11 cellular contexts compared by ENCODE assay signal in the genomic region with DNA sequence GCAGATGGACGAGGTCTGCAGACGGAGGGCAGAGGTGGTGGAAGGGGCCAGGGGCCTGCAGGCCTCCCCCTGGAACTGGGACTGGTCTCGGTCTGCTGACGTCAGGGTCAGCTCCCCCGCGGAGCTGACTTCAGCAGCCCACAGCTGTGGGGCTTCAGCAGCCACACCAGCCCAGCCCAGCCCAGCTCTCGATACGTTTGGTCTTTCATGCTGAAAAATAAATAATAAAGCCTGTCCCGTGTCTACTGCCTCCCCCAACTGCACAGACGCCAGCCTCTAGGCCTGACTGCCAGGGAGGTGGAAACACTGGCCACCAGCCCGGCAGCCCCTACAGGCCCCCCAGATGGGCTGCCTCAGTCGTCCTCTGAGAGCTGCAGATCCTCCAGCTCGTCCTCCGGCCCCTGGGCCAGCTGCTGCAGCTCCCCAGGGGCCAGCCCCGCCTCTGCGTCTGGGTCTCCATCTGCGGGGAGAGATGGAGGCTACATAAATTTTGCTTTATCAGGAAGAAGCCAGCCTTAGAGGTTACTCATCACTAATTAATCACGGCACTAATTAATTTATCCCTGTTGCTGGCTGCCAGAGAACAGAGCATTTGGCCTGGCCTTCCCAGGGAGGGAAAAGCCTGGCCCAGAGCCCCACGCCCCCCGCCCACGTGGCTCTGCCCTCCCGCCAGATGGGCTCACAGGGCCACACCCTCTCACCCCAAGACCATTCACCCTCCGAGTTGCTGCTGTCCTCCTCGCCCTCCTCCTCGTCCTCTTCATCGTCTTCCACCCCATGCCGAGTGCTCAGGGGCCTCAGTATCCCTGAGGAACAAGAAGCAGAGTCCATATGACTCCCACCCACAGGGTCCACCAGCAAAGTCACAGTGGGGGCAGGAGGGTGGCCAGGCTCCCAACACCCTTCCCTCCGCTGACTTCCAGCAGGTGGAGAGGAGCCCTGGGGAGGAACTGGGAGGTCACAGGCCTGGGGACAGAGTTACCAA. TPM values are rescaled to one million over a fixed set of nuclear protein-coding genes. Genes with fewer than 3 reads are reported as not detected.
DNase-seq lines count a peak whose midpoint lies in the region; ATAC-seq, FAIRE-seq and TF ChIP-seq lines count a peak whose summit lies in the region.
"Had no signal": no experiment of that assay in that cellular context is flagged by ENCODE, and none has a peak within 500 bp of the region (broad histone marks: within the 10 kb centered on the region; RNA-seq: fewer than 3 reads in every experiment).

No MANE protein-coding gene starts in this region.

- H3K9me3 Mint-ChIP-seq in activated CD8-positive, alpha-beta memory T cell treated with anti-CD3 and anti-CD28 coated beads, Interleukin-2, amount 10 ng/mL, durations not matched to agents 7 days and 5 days (ENCODE audit: low read depth) = no peaks in the 10 kb centered on the region
- no peaks in the 10 kb centered on the region for H3K9me3 Mint-ChIP-seq in astrocyte (ENCODE audit: unreplicated experiment)
- H3K9me3 Mint-ChIP-seq in CD4-positive, alpha-beta memory T cell = no peaks in the 10 kb centered on the region

- H3K79me2 ChIP-seq in astrocyte (ENCODE audit: insufficient read depth, low read length) = no peaks in the 10 kb centered on the region

- POLR2A ChIA-PET in CD4-positive, alpha-beta memory T cell (lab: Charles Lee; ENCODE audit: partially characterized antibody) = no interaction called here

- H3K4me3 Mint-ChIP-seq in activated CD8-positive, alpha-beta memory T cell treated with anti-CD3 and anti-CD28 coated beads, Interleukin-2, amount 10 ng/mL, durations not matched to agents 7 days and 5 days = peak overlapping the region; percentile 66
- H3K4me3 Mint-ChIP-seq in astrocyte (ENCODE audit: unreplicated experiment) = no peak overlapping the region
- peak overlapping the region in 2 of 8 donors; percentile 23 to 78 for H3K4me3 Mint-ChIP-seq in CD4-positive, alpha-beta memory T cell
- H3K4me3 Mint-ChIP-seq: activated CD8-positive, alpha-beta T cell treated with anti-CD3 and anti-CD28 coated beads, Interleukin-2, amount 10 ng/mL, durations not matched to agents 7 days and 5 days had no signal

- no peak overlapping the region for H2AFZ ChIP-seq in astrocyte (ENCODE audit: low read depth, low read length)

- peaks cover 15% of the 10 kb centered on the region for H3K4me1 Mint-ChIP-seq in activated CD8-positive, alpha-beta memory T cell treated with anti-CD3 and anti-CD28 coated beads, Interleukin-2, amount 10 ng/mL, durations not matched to agents 7 days and 5 days
- peaks cover 4% of the 10 kb centered on the region for H3K4me1 Mint-ChIP-seq in astrocyte (ENCODE audit: low read depth, unreplicated experiment)
- H3K4me1 Mint-ChIP-seq in CD4-positive, alpha-beta memory T cell = peaks cover 2 to 14% (median 8%) of the 10 kb centered on the region in 4 donors

- TF ChIP-seq CTCF in astrocyte (IDR thresholded peaks at IDR 0.05; ENCODE audit: insufficient read depth, low read depth, low read length) (no peak), right atrium auricular region (IDR thresholded peaks at IDR 0.05) (no peak), upper lobe of right lung (IDR thresholded peaks at IDR 0.05) (no peak)

- H3K36me3 ChIP-seq in astrocyte (ENCODE audit: insufficient read depth, low read length) (peaks cover 3% of the 10 kb centered on the region), right atrium auricular region (peaks cover 36% of the 10 kb centered on the region), upper lobe of right lung (peaks cover 38% of the 10 kb centered on the region)
- peaks cover 28% of the 10 kb centered on the region for H3K36me3 ChIP-seq in CD4-positive, alpha-beta memory T cell (ENCODE audit: insufficient read depth, low read length)

- H3K27ac Mint-ChIP-seq in activated CD8-positive, alpha-beta memory T cell treated with anti-CD3 and anti-CD28 coated beads, Interleukin-2, amount 10 ng/mL, durations not matched to agents 7 days and 5 days = peak overlapping the region; percentile 52
- no peak overlapping the region for H3K27ac Mint-ChIP-seq in astrocyte (ENCODE audit: unreplicated experiment)
- no peak overlapping the region for H3K27ac Mint-ChIP-seq in CD4-positive, alpha-beta memory T cell
- H3K27ac Mint-ChIP-seq: activated CD8-positive, alpha-beta T cell treated with anti-CD3 and anti-CD28 coated beads, Interleukin-2, amount 10 ng/mL, durations not matched to agents 7 days and 5 days had no signal

- peaks cover 37% of the 10 kb centered on the region for H4K20me1 ChIP-seq in astrocyte (ENCODE audit: insufficient read depth, low read length)

- no peak overlapping the region for H3K4me3 ChIP-seq in astrocyte (ENCODE audit: insufficient read depth, low read depth, low read length)
- H3K4me3 ChIP-seq in right atrium auricular region = no peak overlapping the region
- H3K4me3 ChIP-seq in upper lobe of right lung = no peak overlapping the region
- no peak overlapping the region for H3K4me3 ChIP-seq in CD4-positive, alpha-beta memory T cell (ENCODE audit: low read length in 2 of 2)

- ATAC-seq in activated CD8-positive, alpha-beta memory T cell treated with anti-CD3 and anti-CD28 coated beads, Interleukin-2, amount 10 ng/mL, durations not matched to agents 7 days and 5 days = peak; percentile 24
- ATAC-seq in upper lobe of right lung (no peak), HG03469 (IDR thresholded peaks at IDR 0.05; ENCODE audit: unreplicated experiment) (no peak), HG02571 (IDR thresholded peaks at IDR 0.05; ENCODE audit: unreplicated experiment) (no peak)
- ATAC-seq: activated CD8-positive, alpha-beta T cell treated with anti-CD3 and anti-CD28 coated beads, Interleukin-2, amount 10 ng/mL, durations not matched to agents 7 days and 5 days had no signal

- no peak overlapping the region for H3K9ac ChIP-seq in astrocyte (ENCODE audit: low read length)

- DNase-seq in activated CD8-positive, alpha-beta memory T cell treated with anti-CD3 and anti-CD28 coated beads, Interleukin-2, amount 10 ng/mL, durations not matched to agents 7 days and 5 days = peak; percentile 51
- no peak for DNase-seq in activated CD8-positive, alpha-beta memory T cell treated with anti-CD3 and anti-CD28 coated beads, Interleukin-2, amount 50 U/mL, for 4 hours
- DNase-seq in astrocyte (ENCODE audit: low read depth) (peak; percentile 54), right atrium auricular region (ENCODE audit: low spot score) (no peak), upper lobe of right lung (no peak)
- DNase-seq in CD4-positive, alpha-beta memory T cell = no peak
- DNase-seq: activated CD8-positive, alpha-beta T cell treated with anti-CD3 and anti-CD28 coated beads, Interleukin-2, amount 10 ng/mL, durations not matched to agents 7 days and 5 days; amniotic stem cell had no signal

- H3K27me3 ChIP-seq in astrocyte (ENCODE audit: insufficient read depth, low read length) = no peaks in the 10 kb centered on the region
- H3K27me3 ChIP-seq in right atrium auricular region = peaks cover 0 to 14% of the 10 kb centered on the region in 2 donors
- H3K27me3 ChIP-seq in upper lobe of right lung = peaks cover 34% of the 10 kb centered on the region
- peaks cover 7% of the 10 kb centered on the region for H3K27me3 ChIP-seq in CD4-positive, alpha-beta memory T cell (ENCODE audit: insufficient read depth, low read length)

- H3K4me1 ChIP-seq in astrocyte (ENCODE audit: insufficient read depth, low read length) = peaks cover 35% of the 10 kb centered on the region
- H3K4me1 ChIP-seq in right atrium auricular region = peaks cover 0 to 47% of the 10 kb centered on the region in 2 donors
- peaks cover 22% of the 10 kb centered on the region for H3K4me1 ChIP-seq in upper lobe of right lung
- peaks cover 19% of the 10 kb centered on the region for H3K4me1 ChIP-seq in CD4-positive, alpha-beta memory T cell (ENCODE audit: insufficient read depth, low read length)

- no peak for FAIRE-seq in astrocyte (lab: Jason Lieb, UNC)

- H3K9me3 ChIP-seq in astrocyte (ENCODE audit: insufficient read depth, low read depth, low read length) (no peaks in the 10 kb centered on the region), right atrium auricular region (no peaks in the 10 kb centered on the region), upper lobe of right lung (no peaks in the 10 kb centered on the region)
- H3K9me3 ChIP-seq in CD4-positive, alpha-beta memory T cell (ENCODE audit: control insufficient read depth in 1 of 2, low read length in 2 of 2) = no peaks in the 10 kb centered on the region

- H3K36me3 Mint-ChIP-seq in activated CD8-positive, alpha-beta memory T cell treated with anti-CD3 and anti-CD28 coated beads, Interleukin-2, amount 10 ng/mL, durations not matched to agents 7 days and 5 days = peaks cover 11% of the 10 kb centered on the region
- H3K36me3 Mint-ChIP-seq in astrocyte (ENCODE audit: low read depth, unreplicated experiment) = peaks cover 11% of the 10 kb centered on the region
- H3K36me3 Mint-ChIP-seq in CD4-positive, alpha-beta memory T cell = peaks cover 26 to 30% of the 10 kb centered on the region in 2 donors

- peak overlapping the region; percentile 33 for H3K4me2 ChIP-seq in astrocyte (ENCODE audit: low read length)

- peaks cover 28% of the 10 kb centered on the region for H3K27me3 Mint-ChIP-seq in activated CD8-positive, alpha-beta memory T cell treated with anti-CD3 and anti-CD28 coated beads, Interleukin-2, amount 10 ng/mL, durations not matched to agents 7 days and 5 days
- peaks cover 2% of the 10 kb centered on the region for H3K27me3 Mint-ChIP-seq in astrocyte (ENCODE audit: low read depth, unreplicated experiment)
- H3K27me3 Mint-ChIP-seq in CD4-positive, alpha-beta memory T cell = peaks cover 3 to 6% of the 10 kb centered on the region in 2 donors

- H3K27ac ChIP-seq in astrocyte (ENCODE audit: low read depth, low read length) (no peak overlapping the region), right atrium auricular region (peak overlapping the region; percentile 48 to 63), upper lobe of right lung (peak overlapping the region; percentile 17)
- H3K27ac ChIP-seq in CD4-positive, alpha-beta memory T cell (ENCODE audit: low read depth, low read length) = no peak overlapping the region

- CTCF ChIA-PET in activated CD8-positive, alpha-beta memory T cell treated with anti-CD3 and anti-CD28 coated beads, Interleukin-2, amount 10 ng/mL, durations not matched to agents 7 days and 5 days (lab: Charles Lee) = interaction anchor here (1.1 to 4.4 kb wide), 2 partner anchors 21 to 39 kb away, joined by 3 to 34 read pairs; no protein-coding TSS in a partner anchor
- CTCF ChIA-PET in CD4-positive, alpha-beta memory T cell (lab: Charles Lee; ENCODE audit: partially characterized antibody) = no interaction called here

- intact Hi-C loops in upper lobe of right lung (cut with DNase I) = no loop called here
- intact Hi-C loops in CD4-positive, alpha-beta memory T cell (cut with micrococcal nuclease) = no loop called here

RNA-seq across cellular contexts. Expression of a gene that starts 14.4 kb away (rescaled TPM):
- 100 to 1,000 TPM in 1 of 2 experiments, 10 to 100 TPM in 1; 68.9 to 103 TPM for total RNA-seq in activated CD8-positive, alpha-beta memory T cell treated with anti-CD3 and anti-CD28 coated beads, Interleukin-2, amount 10 ng/mL, durations not matched to agents 7 days and 5 days
- total RNA-seq in astrocyte (83.7 and 91.4 TPM in 2 replicates), right atrium auricular region (10 to 100 TPM; 29.5 to 38.8 TPM), upper lobe of right lung (54.5 TPM)
- total RNA-seq in CD4-positive, alpha-beta memory T cell = 10 to 100 TPM; 63.6 to 69.5 TPM
- polyA plus RNA-seq in CD4-positive, alpha-beta memory T cell = 10 to 100 TPM; 63.0 to 67.7 TPM

RNA-seq across cellular contexts. Expression of a gene that starts 15.8 kb away (rescaled TPM):
- 10 to 100 TPM; 30.7 to 32.4 TPM for total RNA-seq in activated CD8-positive, alpha-beta memory T cell treated with anti-CD3 and anti-CD28 coated beads, Interleukin-2, amount 10 ng/mL, durations not matched to agents 7 days and 5 days
- total RNA-seq in astrocyte (25.6 and 25.9 TPM in 2 replicates), right atrium auricular region (1 to 10 TPM; 2.4 to 2.9 TPM), upper lobe of right lung (17.0 TPM)
- total RNA-seq in CD4-positive, alpha-beta memory T cell = 10 to 100 TPM; 43.4 to 46.5 TPM
- 1 to 10 TPM in 1 of 2 donors, under 1 TPM in 1; 0.89 to 1.7 TPM for polyA plus RNA-seq in CD4-positive, alpha-beta memory T cell

RNA-seq across cellular contexts. Expression of a gene that starts 20.9 kb away (rescaled TPM):
- under 1 TPM in 1 of 2 experiments, not detected in 1; 0.61 TPM for total RNA-seq in activated CD8-positive, alpha-beta memory T cell treated with anti-CD3 and anti-CD28 coated beads, Interleukin-2, amount 10 ng/mL, durations not matched to agents 7 days and 5 days
- total RNA-seq in astrocyte = 6.0 and 9.5 TPM in 2 replicates
- 1 to 10 TPM; 2.7 to 6.4 TPM for total RNA-seq in right atrium auricular region
- 6.0 TPM for total RNA-seq in upper lobe of right lung
- not detected for total RNA-seq in CD4-positive, alpha-beta memory T cell
- polyA plus RNA-seq in CD4-positive, alpha-beta memory T cell = under 1 TPM in 1 of 2 donors, not detected in 1; 0.10 TPM
- total RNA-seq: activated CD8-positive, alpha-beta T cell treated with anti-CD3 and anti-CD28 coated beads, Interleukin-2, amount 10 ng/mL, durations not matched to agents 7 days and 5 days had no signal

RNA-seq across cellular contexts. Expression of a gene that starts 21.6 kb away (rescaled TPM):
- total RNA-seq in activated CD8-positive, alpha-beta memory T cell treated with anti-CD3 and anti-CD28 coated beads, Interleukin-2, amount 10 ng/mL, durations not matched to agents 7 days and 5 days = 1 to 10 TPM; 3.3 to 3.9 TPM
- 2.1 and 2.4 TPM in 2 replicates for total RNA-seq in astrocyte
- under 1 TPM in 1 of 2 donors, not detected in 1; 0.59 TPM for total RNA-seq in right atrium auricular region
- 2.1 TPM for total RNA-seq in upper lobe of right lung
- total RNA-seq in CD4-positive, alpha-beta memory T cell = 1 to 10 TPM; 2.2 to 2.9 TPM
- polyA plus RNA-seq in CD4-positive, alpha-beta memory T cell = under 1 TPM in 1 of 2 donors, not detected in 1; 0.50 TPM

RNA-seq across cellular contexts. Expression of a gene that starts 37.3 kb away (rescaled TPM):
- not detected for total RNA-seq in activated CD8-positive, alpha-beta memory T cell treated with anti-CD3 and anti-CD28 coated beads, Interleukin-2, amount 10 ng/mL, durations not matched to agents 7 days and 5 days
- 0.20 TPM in 1 of 2 replicates, not detected in the other for total RNA-seq in astrocyte
- total RNA-seq in right atrium auricular region = 10 to 100 TPM; 22.0 to 61.8 TPM
- total RNA-seq in upper lobe of right lung = 0.35 TPM
- not detected for total RNA-seq in CD4-positive, alpha-beta memory T cell
- under 1 TPM in 1 of 2 donors, not detected in 1; 0.16 TPM for polyA plus RNA-seq in CD4-positive, alpha-beta memory T cell
- total RNA-seq: activated CD8-positive, alpha-beta T cell treated with anti-CD3 and anti-CD28 coated beads, Interleukin-2, amount 10 ng/mL, durations not matched to agents 7 days and 5 days; epithelial cell of proximal tubule had no signal

Comparison
In these comparisons a context has a peak if more than half of its experiments do, and no peak if none do; other contexts are left out.
1. DNase-seq: peak in activated CD8-positive, alpha-beta memory T cell treated with anti-CD3 and anti-CD28 coated beads, Interleukin-2, amount 10 ng/mL, durations not matched to agents 7 days and 5 days (single experiment) and astrocyte (single experiment); none in activated CD8-positive, alpha-beta memory T cell treated with anti-CD3 and anti-CD28 coated beads, Interleukin-2, amount 50 U/mL, for 4 hours (single experiment), right atrium auricular region (single experiment), upper lobe of right lung (single experiment) and CD4-positive, alpha-beta memory T cell (0 of 5).
2. H3K27ac ChIP-seq: peak in right atrium auricular region (2 of 2) and upper lobe of right lung (single experiment); none in astrocyte (single experiment) and CD4-positive, alpha-beta memory T cell (single experiment).